Comparison of ENCODE assay signal across 2 cellular contexts in genomic region chr5:72860499-72860898, GRCh38.
TF ChIP-seq lines count a peak whose summit lies in the region.

No MANE protein-coding gene starts in this region.

TF ChIP-seq in GM23338, 12 proteins besides CTCF, POLR2A, EP300 and RAD21:
- TF ChIP-seq EZH2 (IDR thresholded peaks at IDR 0.05; ENCODE audit: low read depth, unreplicated experiment) (no peak), ETS1 (IDR thresholded peaks at IDR 0.05) (no peak), REST (IDR thresholded peaks at IDR 0.05; ENCODE audit: unreplicated experiment) (no peak), ZNF331 (CRISPR knock-in tag; IDR thresholded peaks at IDR 0.05; ENCODE audit: low read depth) (no peak), JUNB (IDR thresholded peaks at IDR 0.05; ENCODE audit: unreplicated experiment) (no peak), POLR2AphosphoS5 (IDR thresholded peaks at IDR 0.05; ENCODE audit: low read depth) (no peak), STAT1 (IDR thresholded peaks at IDR 0.05; ENCODE audit: unreplicated experiment) (no peak), NANOG (IDR thresholded peaks at IDR 0.05; ENCODE audit: borderline replicate concordance) (no peak), CREB1 (CRISPR knock-in tag; IDR thresholded peaks at IDR 0.05; ENCODE audit: low read depth) (no peak), ZNF462 (CRISPR knock-in tag; IDR thresholded peaks at IDR 0.05) (no peak), ZNF114 (CRISPR knock-in tag; IDR thresholded peaks at IDR 0.05) (no peak), EZH2phosphoT487 (IDR thresholded peaks at IDR 0.05; ENCODE audit: unreplicated experiment) (no peak)

TF ChIP-seq in K562, 482 proteins besides CTCF, POLR2A, EP300 and RAD21:
- no peak for TF ChIP-seq ZNF3 (CRISPR knock-in tag; IDR thresholded peaks at IDR 0.05)
- TF ChIP-seq EHMT2 (IDR thresholded peaks at IDR 0.05), result no peak
- no peak for TF ChIP-seq ZNF316 (IDR thresholded peaks at IDR 0.05)
- TF ChIP-seq CLOCK (CRISPR knock-in tag; IDR thresholded peaks at IDR 0.05; ENCODE audit: borderline replicate concordance), result no peak
- no peak for TF ChIP-seq KLF10 (CRISPR knock-in tag; IDR thresholded peaks at IDR 0.05)
- TF ChIP-seq POLR3G (IDR thresholded peaks at IDR 0.05; ENCODE audit: extremely low read depth, insufficient read length, insufficient replicate concordance), result no peak
- TF ChIP-seq PML (IDR thresholded peaks at IDR 0.05; ENCODE audit: low read length), result no peak
- no peak for TF ChIP-seq E2F6 (IDR thresholded peaks at IDR 0.05; ENCODE audit: borderline replicate concordance in 1 of 2, extremely low read depth in 1 of 2, insufficient read depth in 1 of 2, insufficient read length in 1 of 2, low read depth in 1 of 2, low read length in 1 of 2, poor library complexity in 1 of 2, severe bottlenecking in 1 of 2)
- TF ChIP-seq MEF2D (tag; conservative IDR thresholded peaks at IDR 0.05; ENCODE audit: low read depth), result no peak
- TF ChIP-seq CBX5 (IDR thresholded peaks at IDR 0.05; ENCODE audit: borderline replicate concordance, low read depth), result no peak
TF ChIP-seq in K562: peak in this region for 0.
